ENCODE assay signal across 10 cellular contexts in genomic region chr15:96325579-96326331, GRCh38. TPM values are rescaled to one million over a fixed set of nuclear protein-coding genes. Genes with fewer than 3 reads are reported as not detected.
DNase-seq lines count a peak whose midpoint lies in the region; ATAC-seq, FAIRE-seq and TF ChIP-seq lines count a peak whose summit lies in the region.
"Had no signal": no experiment of that assay in that cellular context is flagged by ENCODE, and none has a peak within 500 bp of the region (broad histone marks: within the 10 kb centered on the region; RNA-seq: fewer than 3 reads in every experiment).

No MANE protein-coding gene starts in this region.

- CTCF ChIA-PET in activated CD4-positive, alpha-beta T cell treated with anti-CD3 and anti-CD28 coated beads, Interleukin-2, amount 10 ng/mL, durations not matched to agents 7 days and 5 days (lab: Charles Lee), result no interaction called here

- DNase-seq in activated CD4-positive, alpha-beta T cell treated with anti-CD3 and anti-CD28 coated beads, Interleukin-2, amount 10 ng/mL, durations not matched to agents 24 days and 14 days, result peak; percentile 45
- no peak for DNase-seq in activated CD4-positive, alpha-beta T cell treated with anti-CD3 and anti-CD28 coated beads, Interleukin-2, amount 10 ng/mL, durations not matched to agents 7 days and 5 days
- DNase-seq in bronchial epithelial cell (ENCODE audit: low read depth), result peak; percentile 66
- no peak for DNase-seq in lower lobe of right lung
- DNase-seq in upper lobe of right lung, result no peak
- no peak for DNase-seq in globus pallidus (ENCODE audit: low spot score)
- DNase-seq: nucleus accumbens had no signal

- H3K9me3 ChIP-seq in lower lobe of right lung (no peaks in the 10 kb centered on the region), upper lobe of right lung (no peaks in the 10 kb centered on the region)

- H3K27ac Mint-ChIP-seq in activated CD4-positive, alpha-beta T cell treated with anti-CD3 and anti-CD28 coated beads, Interleukin-2, amount 10 ng/mL, durations not matched to agents 24 days and 14 days, result no peak overlapping the region
- H3K27ac Mint-ChIP-seq in activated CD4-positive, alpha-beta T cell treated with anti-CD3 and anti-CD28 coated beads, Interleukin-2, amount 10 ng/mL, durations not matched to agents 7 days and 5 days, result no peak overlapping the region
- H3K27ac Mint-ChIP-seq: B cell had no signal

- H3K4me1 ChIP-seq in lower lobe of right lung, result peaks cover 4% of the 10 kb centered on the region
- no peaks in the 10 kb centered on the region for H3K4me1 ChIP-seq in upper lobe of right lung

- peaks cover 3% of the 10 kb centered on the region for H3K4me1 Mint-ChIP-seq in activated CD4-positive, alpha-beta T cell treated with anti-CD3 and anti-CD28 coated beads, Interleukin-2, amount 10 ng/mL, durations not matched to agents 24 days and 14 days
- peaks cover 3% of the 10 kb centered on the region for H3K4me1 Mint-ChIP-seq in activated CD4-positive, alpha-beta T cell treated with anti-CD3 and anti-CD28 coated beads, Interleukin-2, amount 10 ng/mL, durations not matched to agents 7 days and 5 days

- no peak overlapping the region for H3K4me3 Mint-ChIP-seq in activated CD4-positive, alpha-beta T cell treated with anti-CD3 and anti-CD28 coated beads, Interleukin-2, amount 10 ng/mL, durations not matched to agents 24 days and 14 days
- H3K4me3 Mint-ChIP-seq in activated CD4-positive, alpha-beta T cell treated with anti-CD3 and anti-CD28 coated beads, Interleukin-2, amount 10 ng/mL, durations not matched to agents 7 days and 5 days, result no peak overlapping the region
- H3K4me3 Mint-ChIP-seq: B cell had no signal

- FAIRE-seq in bronchial epithelial cell (lab: Jason Lieb, UNC), result no peak

- H3K4me3 ChIP-seq in bronchial epithelial cell (ENCODE audit: low read depth, low read length) (peak overlapping the region; percentile 57), lower lobe of right lung (peak overlapping the region; percentile 68), upper lobe of right lung (peak overlapping the region; percentile 65)

- POLR2A ChIA-PET in activated CD4-positive, alpha-beta T cell treated with anti-CD3 and anti-CD28 coated beads, Interleukin-2, amount 10 ng/mL, durations not matched to agents 7 days and 5 days (lab: Charles Lee), result no interaction called here

- H3K27ac ChIP-seq in lower lobe of right lung, result peak overlapping the region; percentile 87
- H3K27ac ChIP-seq in upper lobe of right lung, result peak overlapping the region; percentile 81

- TF ChIP-seq CTCF in bronchial epithelial cell (IDR thresholded peaks at IDR 0.05; ENCODE audit: insufficient read depth, low read length, severe bottlenecking), result no peak
- TF ChIP-seq CTCF in lower lobe of right lung (IDR thresholded peaks at IDR 0.05), result no peak
- TF ChIP-seq CTCF in upper lobe of right lung (IDR thresholded peaks at IDR 0.05), result no peak

- H3K36me3 Mint-ChIP-seq in activated CD4-positive, alpha-beta T cell treated with anti-CD3 and anti-CD28 coated beads, Interleukin-2, amount 10 ng/mL, durations not matched to agents 24 days and 14 days (ENCODE audit: low read depth), result peaks cover 5% of the 10 kb centered on the region
- H3K36me3 Mint-ChIP-seq in activated CD4-positive, alpha-beta T cell treated with anti-CD3 and anti-CD28 coated beads, Interleukin-2, amount 10 ng/mL, durations not matched to agents 7 days and 5 days (ENCODE audit: low read depth), result peaks cover 4% of the 10 kb centered on the region

- H3K36me3 ChIP-seq in bronchial epithelial cell (ENCODE audit: control insufficient read depth, insufficient read depth, low read length) (no peaks in the 10 kb centered on the region), lower lobe of right lung (no peaks in the 10 kb centered on the region), upper lobe of right lung (no peaks in the 10 kb centered on the region)

- H3K27me3 ChIP-seq in bronchial epithelial cell (ENCODE audit: control insufficient read depth, insufficient read depth, low read length) (no peaks in the 10 kb centered on the region), lower lobe of right lung (ENCODE audit: low read depth) (peaks cover 43% of the 10 kb centered on the region), upper lobe of right lung (peaks cover 38% of the 10 kb centered on the region)

- peaks cover 78% of the 10 kb centered on the region for H3K27me3 Mint-ChIP-seq in activated CD4-positive, alpha-beta T cell treated with anti-CD3 and anti-CD28 coated beads, Interleukin-2, amount 10 ng/mL, durations not matched to agents 24 days and 14 days
- peaks cover 84% of the 10 kb centered on the region for H3K27me3 Mint-ChIP-seq in activated CD4-positive, alpha-beta T cell treated with anti-CD3 and anti-CD28 coated beads, Interleukin-2, amount 10 ng/mL, durations not matched to agents 7 days and 5 days

- intact Hi-C loops in activated CD4-positive, alpha-beta T cell treated with anti-CD3 and anti-CD28 coated beads, Interleukin-2, amount 10 ng/mL, durations not matched to agents 24 days and 14 days (cut with micrococcal nuclease), result loop anchor here (2.0 kb wide), 1 partner anchor 19 kb away; no protein-coding TSS in a partner anchor
- intact Hi-C loops in lower lobe of right lung (cut with DNase I), result no loop called here
- intact Hi-C loops in upper lobe of right lung (cut with DNase I), result no loop called here

- ATAC-seq in lower lobe of right lung (no peak), upper lobe of right lung (no peak), GM21381 (IDR thresholded peaks at IDR 0.05; ENCODE audit: unreplicated experiment) (no peak), GM21447 (IDR thresholded peaks at IDR 0.05; ENCODE audit: unreplicated experiment) (no peak)

- H3K9me3 Mint-ChIP-seq in activated CD4-positive, alpha-beta T cell treated with anti-CD3 and anti-CD28 coated beads, Interleukin-2, amount 10 ng/mL, durations not matched to agents 24 days and 14 days, result peaks cover 10% of the 10 kb centered on the region
- no peaks in the 10 kb centered on the region for H3K9me3 Mint-ChIP-seq in activated CD4-positive, alpha-beta T cell treated with anti-CD3 and anti-CD28 coated beads, Interleukin-2, amount 10 ng/mL, durations not matched to agents 7 days and 5 days

RNA-seq across cellular contexts. Expression of gene NR2F2, which starts 4.7 kb away (rescaled TPM):
- total RNA-seq in activated CD4-positive, alpha-beta T cell treated with anti-CD3 and anti-CD28 coated beads, Interleukin-2, amount 10 ng/mL, durations not matched to agents 24 days and 14 days, result not detected in 2 replicates
- not detected for total RNA-seq in activated CD4-positive, alpha-beta T cell treated with anti-CD3 and anti-CD28 coated beads, Interleukin-2, amount 10 ng/mL, durations not matched to agents 7 days and 5 days
- 1.4 and 1.6 TPM in 2 replicates for total RNA-seq in bronchial epithelial cell
- 50.6 TPM for total RNA-seq in lower lobe of right lung
- total RNA-seq in upper lobe of right lung, result 88.1 TPM
- total RNA-seq: B cell had no signal

Comparison
In these comparisons a context has a peak if more than half of its experiments do, and no peak if none do; other contexts are left out.
1. DNase-seq: peak in activated CD4-positive, alpha-beta T cell treated with anti-CD3 and anti-CD28 coated beads, Interleukin-2, amount 10 ng/mL, durations not matched to agents 24 days and 14 days (single experiment) and bronchial epithelial cell (single experiment); none in activated CD4-positive, alpha-beta T cell treated with anti-CD3 and anti-CD28 coated beads, Interleukin-2, amount 10 ng/mL, durations not matched to agents 7 days and 5 days (single experiment), lower lobe of right lung (single experiment), upper lobe of right lung (single experiment) and globus pallidus (single experiment).
2. RNA of gene NR2F2, which starts 4.7 kb away (total RNA-seq): 88.1 TPM in upper lobe of right lung (single experiment) and 50.6 TPM in lower lobe of right lung (single experiment); 1.4 to 1.6 TPM in bronchial epithelial cell, not detected in activated CD4-positive, alpha-beta T cell treated with anti-CD3 and anti-CD28 coated beads, Interleukin-2, amount 10 ng/mL, durations not matched to agents 24 days and 14 days and not detected in activated CD4-positive, alpha-beta T cell treated with anti-CD3 and anti-CD28 coated beads, Interleukin-2, amount 10 ng/mL, durations not matched to agents 7 days and 5 days; every median in the first group is over 10 times any median in the second.
3. Peak in every context shown above with its lines, with median percentiles within 50 percentile points of each other: H3K4me3 ChIP-seq.